Comparison of ENCODE assay signal across 1 cellular context in genomic region chr15:99502661-99503060, GRCh38.
TF ChIP-seq lines count a peak whose summit lies in the region.

No MANE protein-coding gene starts in this region.

TF ChIP-seq in GM12878, 131 proteins besides CTCF, POLR2A, EP300 and RAD21:
- TF ChIP-seq ZNF24 (IDR thresholded peaks at IDR 0.05) (no peak), POLR2AphosphoS5 (IDR thresholded peaks at IDR 0.05; ENCODE audit: low read length) (no peak)
